In genomic region chr11:119340335-119341221, GRCh38 we compare ENCODE assay signal across 9 cellular contexts. TPM values are rescaled to one million over a fixed set of nuclear protein-coding genes. Genes with fewer than 3 reads are reported as not detected.
DNase-seq lines count a peak whose midpoint lies in the region; ATAC-seq and TF ChIP-seq lines count a peak whose summit lies in the region.
"Had no signal": no experiment of that assay in that cellular context is flagged by ENCODE, and none has a peak within 500 bp of the region (broad histone marks: within the 10 kb centered on the region; RNA-seq: fewer than 3 reads in every experiment).

TSS of gene C1QTNF5 (minus strand) at chr11:119340883. CDS start at chr11:119340397, 486 bp downstream.

- no peak within 1 kb of the TSS for H3K27ac ChIP-seq in SJCRH30
- no peak within 1 kb of the TSS for H3K27ac ChIP-seq in PC-9

- no peak within 1 kb of the TSS for H3K4me3 Mint-ChIP-seq in natural killer cell

- peaks cover 5% of the 10 kb centered on the region; the same call in 1 of the 2 replicates for H3K4me1 ChIP-seq in SJCRH30
- peaks cover 9% of the 10 kb centered on the region for H3K4me1 ChIP-seq in PC-9 (replicated peaks; ENCODE audit: insufficient read depth)

- no peak within 1 kb of the TSS for H3K27ac Mint-ChIP-seq in natural killer cell
- H3K27ac Mint-ChIP-seq: natural killer cell treated with Interleukin-12 subunit alpha and Interleukin-12 subunit beta and Interleukin-15 and Interleukin-18, amount 100 ng/mL, for 72 hours had no signal

- H3K79me2 ChIP-seq in PC-9 (ENCODE audit: low read depth): peaks cover 10% of the 10 kb centered on the region

- intact Hi-C loops in natural killer cell (cut with micrococcal nuclease) (no loop called here), PC-9 (cut with micrococcal nuclease; ENCODE audit: unreplicated experiment) (no loop called here)

- no peak for TF ChIP-seq CTCF in foreskin fibroblast (IDR thresholded peaks at IDR 0.05; ENCODE audit: low read depth, low read length)
- no peak for TF ChIP-seq CTCF in natural killer cell (IDR thresholded peaks at IDR 0.05)
- no peak for TF ChIP-seq CTCF in GM10266 (IDR thresholded peaks at IDR 0.05; ENCODE audit: control insufficient read depth, insufficient read depth, low read depth, missing control alignments)
- TF ChIP-seq CTCF in PC-9 (conservative IDR thresholded peaks at IDR 0.05): no peak

- H2AFZ ChIP-seq in PC-9: no peak within 1 kb of the TSS

- no peaks in the 10 kb centered on the region for H3K36me3 ChIP-seq in SJCRH30
- no peaks in the 10 kb centered on the region for H3K36me3 ChIP-seq in PC-9 (ENCODE audit: low read depth)

- H3K27me3 ChIP-seq in SJCRH30 (no peaks in the 10 kb centered on the region), PC-9 (ENCODE audit: insufficient read depth, low read depth) (peaks cover 17% of the 10 kb centered on the region)

- peaks cover 33 to 40% of the 10 kb centered on the region in 2 donors for H3K27me3 Mint-ChIP-seq in natural killer cell (ENCODE audit: low read depth in 2 of 2)

- no TSS peak for BruUV-seq in PC-9 (replicated peaks; lab: Mats Ljungman, UMichigan)

- H3K9me3 Mint-ChIP-seq in natural killer cell: no peaks in the 10 kb centered on the region
- H3K9me3 Mint-ChIP-seq: natural killer cell treated with Interleukin-12 subunit alpha and Interleukin-12 subunit beta and Interleukin-15 and Interleukin-18, amount 100 ng/mL, for 72 hours had no signal

- no peak within 1 kb of the TSS for H3K4me2 ChIP-seq in PC-9

- H3K4me1 Mint-ChIP-seq in natural killer cell: peaks cover 0 to 36% of the 10 kb centered on the region in 2 donors

- POLR2A ChIA-PET in PC-9 (lab: Charles Lee; ENCODE audit: unreplicated experiment): interaction anchor here (0.7 kb wide), 1 partner anchor 293 kb away, joined by 3 read pairs; no protein-coding TSS in a partner anchor

- no peaks in the 10 kb centered on the region for H3K9me3 ChIP-seq in SJCRH30 (replicated peaks)
- no peaks in the 10 kb centered on the region for H3K9me3 ChIP-seq in PC-9 (ENCODE audit: insufficient read depth, low read depth)

- DNase-seq in ACHN: peak; percentile 52
- DNase-seq in SJCRH30: peak in 1 of 2 experiments; percentile 42
- DNase-seq in foreskin fibroblast: peak in 1 of 2 donors; percentile 77
- DNase-seq in natural killer cell: no peak
- DNase-seq in D341Med (ENCODE audit: low spot score): no peak
- DNase-seq in GM10266 (ENCODE audit: extremely low spot score): no peak
- no peak for DNase-seq in PC-9
- no peak for DNase-seq in NCI-H2196 treated with DMSO at 0.1 percent for 48 hours (lab: John Stamatoyannopoulos, UW; ENCODE audit: unreplicated experiment)

- no peaks in the 10 kb centered on the region for H3K9me2 ChIP-seq in PC-9 (ENCODE audit: insufficient read depth)

- peak in 2 of 3 donors; percentile 10 to 17 for ATAC-seq in natural killer cell

- H3F3A ChIP-seq in PC-9 (ENCODE audit: insufficient read depth, low read depth): peaks cover 25% of the 10 kb centered on the region; the same call in 1 of the 2 replicates

- H4K20me1 ChIP-seq in PC-9 (ENCODE audit: insufficient read depth): no peaks in the 10 kb centered on the region

- in situ Hi-C loops in ACHN (cut with HindIII; ENCODE audit: low pct_ligation_motif_present, low pct_unique_long_range_greater_than_20kb, low sequenced_read_pairs): no loop called here

- H3K36me3 Mint-ChIP-seq in natural killer cell: no peaks in the 10 kb centered on the region
- H3K36me3 Mint-ChIP-seq: natural killer cell treated with Interleukin-12 subunit alpha and Interleukin-12 subunit beta and Interleukin-15 and Interleukin-18, amount 100 ng/mL, for 72 hours had no signal

- H3K4me3 ChIP-seq in SJCRH30 (peak within 1 kb of the TSS; percentile 54), foreskin fibroblast (ENCODE audit: low read depth in 1 of 2, low read length in 2 of 2) (peak within 1 kb of the TSS; percentile 59), PC-9 (no peak within 1 kb of the TSS)

- CTCF ChIA-PET in PC-9 (lab: Charles Lee): interaction anchor here (0.6 to 1.4 kb wide), 8 partner anchors 28 to 843 kb away, joined by 3 to 9 read pairs (median 3); no protein-coding TSS in a partner anchor

RNA-seq across cellular contexts. Expression of gene C1QTNF5, which starts in this region (rescaled TPM):
- total RNA-seq in SJCRH30 (2014; rRNA removed; shearing (Covaris generic)): 0.85 and 2.0 TPM in 2 replicates
- not detected for total RNA-seq in natural killer cell
- not detected in 2 replicates for total RNA-seq in PC-9 (2021)
- total RNA-seq: natural killer cell treated with Interleukin-12 subunit alpha and Interleukin-12 subunit beta and Interleukin-15 and Interleukin-18, amount 100 ng/mL, for 72 hours had no signal

Comparison
In these comparisons a context has a peak if more than half of its experiments do, and no peak if none do; other contexts are left out.
1. Peak in ATAC-seq in natural killer cell; RNA of the gene not detected or under 1 TPM.